In the genomic region with DNA sequence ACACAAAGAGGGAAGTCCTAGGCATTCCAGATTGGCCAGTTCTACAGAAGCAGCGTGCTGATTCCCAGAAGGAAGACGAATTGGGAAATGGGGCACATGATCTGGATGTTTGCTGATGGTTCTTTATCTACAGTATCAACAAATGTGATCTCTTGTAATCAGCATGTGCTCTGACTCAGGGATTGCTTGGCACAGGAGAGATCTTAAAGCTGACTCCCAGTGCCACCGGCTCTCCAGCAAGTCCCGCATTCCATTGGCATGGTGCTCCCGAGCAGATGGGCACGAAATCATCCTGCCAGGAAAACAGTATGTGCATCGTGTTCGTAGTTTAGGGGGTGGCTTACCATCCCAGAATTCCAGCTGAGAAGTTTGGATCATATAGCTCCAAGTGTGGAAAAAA, we compare ENCODE assay signal across 30 cellular contexts.
DNase-seq lines count a peak whose midpoint lies in the region; ATAC-seq and TF ChIP-seq lines count a peak whose summit lies in the region.
"Had no signal": no experiment of that assay in that cellular context is flagged by ENCODE, and none has a peak within 500 bp of the region (broad histone marks: within the 10 kb centered on the region; RNA-seq: fewer than 3 reads in every experiment).

No MANE protein-coding gene starts in this region.

- no peak overlapping the region for H3K4me3 Mint-ChIP-seq in glutamatergic neuron (ENCODE audit: unreplicated experiment)
- H3K4me3 Mint-ChIP-seq: activated naive CD4-positive, alpha-beta T cell treated with anti-CD3 and anti-CD28 coated beads, Interleukin-2, amount 50 U/mL, for 24 hours; activated T-helper 1 cell treated with anti-CD3 and anti-CD28 coated beads, Interleukin-12 subunit alpha, Interleukin-12 subunit beta, Interleukin-2, Interleukin-4 antibody, amounts not matched to agents 30 ng/mL and 10 ng/mL and 1 ng/mL, durations not matched to agents 14 hours and 24 hours and 36 hours; GM23338; immature natural killer cell; naive thymus-derived CD4-positive, alpha-beta T cell; stimulated activated naive B cell treated with anti-CD40 and anti-IgM and Interleukin-4, amounts not matched to agents 10 μg/mL and 1 μg/mL and 100 μg/mL, for 72 hours; WTC11 had no signal

- no peaks in the 10 kb centered on the region for H3K9me3 Mint-ChIP-seq in glutamatergic neuron (ENCODE audit: unreplicated experiment)
- H3K9me3 Mint-ChIP-seq: activated naive CD4-positive, alpha-beta T cell treated with anti-CD3 and anti-CD28 coated beads, Interleukin-2, amount 50 U/mL, for 24 hours; activated T-helper 1 cell treated with anti-CD3 and anti-CD28 coated beads, Interleukin-12 subunit alpha, Interleukin-12 subunit beta, Interleukin-2, Interleukin-4 antibody, amounts not matched to agents 30 ng/mL and 10 ng/mL and 1 ng/mL, durations not matched to agents 14 hours and 24 hours and 36 hours; GM23338; immature natural killer cell; WTC11 had no signal

- H4K91ac ChIP-seq in trophoblast cell (ENCODE audit: low read depth, low read length): peak overlapping the region; percentile 43

- H3K9me3 ChIP-seq in trophoblast cell (ENCODE audit: insufficient read depth, low read depth, low read length): peaks cover 2% of the 10 kb centered on the region
- no peaks in the 10 kb centered on the region for H3K9me3 ChIP-seq in vagina
- H3K9me3 ChIP-seq in aorta (ENCODE audit: control insufficient read depth, low read length): peaks cover 2% of the 10 kb centered on the region
- H3K9me3 ChIP-seq: spleen, testis, uterus had no signal

- H3K4me1 Mint-ChIP-seq in glutamatergic neuron (ENCODE audit: low read depth, unreplicated experiment): no peaks in the 10 kb centered on the region
- H3K4me1 Mint-ChIP-seq: activated naive CD4-positive, alpha-beta T cell treated with anti-CD3 and anti-CD28 coated beads, Interleukin-2, amount 50 U/mL, for 24 hours; GM23338; immature natural killer cell; naive thymus-derived CD4-positive, alpha-beta T cell; stimulated activated naive B cell treated with anti-CD40 and anti-IgM and Interleukin-4, amounts not matched to agents 10 μg/mL and 1 μg/mL and 100 μg/mL, for 72 hours; WTC11 had no signal

- no peaks in the 10 kb centered on the region for H3K27me3 ChIP-seq in trophoblast cell (ENCODE audit: insufficient read depth, low read length)
- no peaks in the 10 kb centered on the region for H3K27me3 ChIP-seq in vagina
- H3K27me3 ChIP-seq in aorta (ENCODE audit: control insufficient read depth in 1 of 2, insufficient read depth in 2 of 2, low read length in 1 of 2): no peaks in the 10 kb centered on the region
- H3K27me3 ChIP-seq: hepatocyte, spleen, testis, uterus had no signal

- intact Hi-C loops in vagina (cut with DNase I): no loop called here
- intact Hi-C loops in aorta (cut with DNase I): no loop called here

- H3K4me3 ChIP-seq in epithelial cell of esophagus (ENCODE audit: low read length) (no peak overlapping the region), trophoblast cell (ENCODE audit: low read depth, low read length) (no peak overlapping the region), vagina (no peak overlapping the region), aorta (ENCODE audit: low read length in 2 of 2) (no peak overlapping the region)
- H3K4me3 ChIP-seq: GM23338, hepatocyte, spleen, testis, uterus had no signal

- no peaks in the 10 kb centered on the region for H3K36me3 Mint-ChIP-seq in glutamatergic neuron (ENCODE audit: unreplicated experiment)
- H3K36me3 Mint-ChIP-seq: activated naive CD4-positive, alpha-beta T cell treated with anti-CD3 and anti-CD28 coated beads, Interleukin-2, amount 50 U/mL, for 24 hours; immature natural killer cell; naive thymus-derived CD4-positive, alpha-beta T cell; stimulated activated naive B cell treated with anti-CD40 and anti-IgM and Interleukin-4, amounts not matched to agents 10 μg/mL and 1 μg/mL and 100 μg/mL, for 72 hours; WTC11 had no signal

- WGBS in trophoblast cell (ENCODE audit: extremely low coverage, insufficient coverage, insufficient read length): no CpG with 5 or more reads among the region's 8 CpGs
- WGBS in aorta, 2 donors: 46 to 57% methylated on average over 8 of the region's 8 CpGs

- DNase-seq in EL (peak; percentile 45), RPMI7951 (ENCODE audit: low read depth) (peak; percentile 58), epithelial cell of esophagus (ENCODE audit: low read depth) (peak; percentile 11), trophoblast cell (peak in 1 of 2 donors; percentile 45), glutamatergic neuron (no peak), vagina (ENCODE audit: extremely low spot score in 2 of 2) (no peak), aorta (no peak)
- DNase-seq: anterior cingulate cortex; cerebellar nuclear complex; foreskin melanocyte; immature natural killer cell; mesendoderm; naive thymus-derived CD4-positive, alpha-beta T cell; NCI-H1048; NCI-H187 treated with DMSO at 0.1 percent for 48 hours; NCI-H69; retina; spleen; stimulated activated CD4-positive, alpha-beta T cell treated with anti-CD3 and anti-CD28 coated beads, Interleukin-4, amount 100 ng/mL, for 24 hours; stimulated activated naive B cell treated with anti-CD40 and anti-IgM and Interleukin-4, amounts not matched to agents 10 μg/mL and 1 μg/mL and 100 μg/mL, for 72 hours; testis; uterus had no signal

- H3K36me3 ChIP-seq in trophoblast cell (ENCODE audit: control insufficient read depth in 1 of 2, insufficient read depth in 2 of 2, low read length in 2 of 2): no peaks in the 10 kb centered on the region
- no peaks in the 10 kb centered on the region for H3K36me3 ChIP-seq in vagina
- no peaks in the 10 kb centered on the region for H3K36me3 ChIP-seq in aorta (ENCODE audit: control insufficient read depth in 1 of 2, insufficient read depth in 2 of 2, low read length in 1 of 2)
- H3K36me3 ChIP-seq: spleen, uterus had no signal

- no peak overlapping the region for H3K27ac Mint-ChIP-seq in glutamatergic neuron (ENCODE audit: unreplicated experiment)
- H3K27ac Mint-ChIP-seq: activated naive CD4-positive, alpha-beta T cell treated with anti-CD3 and anti-CD28 coated beads, Interleukin-2, amount 50 U/mL, for 24 hours; activated T-helper 1 cell treated with anti-CD3 and anti-CD28 coated beads, Interleukin-12 subunit alpha, Interleukin-12 subunit beta, Interleukin-2, Interleukin-4 antibody, amounts not matched to agents 30 ng/mL and 10 ng/mL and 1 ng/mL, durations not matched to agents 14 hours and 24 hours and 36 hours; GM23338; immature natural killer cell; naive thymus-derived CD4-positive, alpha-beta T cell; stimulated activated naive B cell treated with anti-CD40 and anti-IgM and Interleukin-4, amounts not matched to agents 10 μg/mL and 1 μg/mL and 100 μg/mL, for 72 hours; WTC11 had no signal

- peak overlapping the region; percentile 57 for H3K14ac ChIP-seq in trophoblast cell (ENCODE audit: low read length)

- H2AFZ ChIP-seq in trophoblast cell (ENCODE audit: insufficient read depth, low read length, poor library complexity): no peak overlapping the region
- H2AFZ ChIP-seq: GM23338, hepatocyte had no signal

- H4K12ac ChIP-seq in trophoblast cell (ENCODE audit: low read depth, low read length): no peak overlapping the region

- peak overlapping the region; percentile 86 for H2AK5ac ChIP-seq in trophoblast cell (ENCODE audit: low read length)

- no peak overlapping the region for H4K8ac ChIP-seq in trophoblast cell (ENCODE audit: low read depth, low read length)

- no peak overlapping the region for H3K18ac ChIP-seq in trophoblast cell (ENCODE audit: low read length)

- H3K4me2 ChIP-seq in trophoblast cell (ENCODE audit: low read length): no peak overlapping the region
- H3K4me2 ChIP-seq: GM23338, hepatocyte, KMS-11 had no signal

- TF ChIP-seq CTCF in epithelial cell of esophagus (IDR thresholded peaks at IDR 0.05; ENCODE audit: insufficient read depth, low read depth, low read length, missing control alignments) (no peak), glutamatergic neuron (IDR thresholded peaks at IDR 0.05; ENCODE audit: partially characterized antibody, unreplicated experiment) (no peak), vagina (IDR thresholded peaks at IDR 0.05) (no peak)

- H3K4me1 ChIP-seq in trophoblast cell (ENCODE audit: control insufficient read depth in 1 of 2, insufficient read depth in 2 of 2, low read length in 2 of 2): peaks cover 0 to 5% of the 10 kb centered on the region in 2 experiments
- H3K4me1 ChIP-seq in vagina: no peaks in the 10 kb centered on the region
- H3K4me1 ChIP-seq in aorta (ENCODE audit: control insufficient read depth in 1 of 2, insufficient read depth in 2 of 2, low read length in 2 of 2): peaks cover 0 to 2% of the 10 kb centered on the region in 2 donors
- H3K4me1 ChIP-seq: spleen, testis, uterus had no signal

- H3K79me1 ChIP-seq in trophoblast cell (ENCODE audit: low read length): peaks cover 1% of the 10 kb centered on the region

- H3K23ac ChIP-seq in trophoblast cell (ENCODE audit: low read length): no peak overlapping the region

- no peak overlapping the region for H2BK120ac ChIP-seq in trophoblast cell (ENCODE audit: insufficient read depth, low read length, poor library complexity)

- H3K9ac ChIP-seq in trophoblast cell (ENCODE audit: low read length): no peak overlapping the region
- H3K9ac ChIP-seq: KMS-11 had no signal

- H3K79me2 ChIP-seq in trophoblast cell (ENCODE audit: control insufficient read depth, insufficient read depth, low read length, poor library complexity): no peaks in the 10 kb centered on the region
- H3K79me2 ChIP-seq: hepatocyte had no signal

- no peaks in the 10 kb centered on the region for H3K27me3 Mint-ChIP-seq in glutamatergic neuron (ENCODE audit: unreplicated experiment)
- H3K27me3 Mint-ChIP-seq: stimulated activated naive B cell treated with anti-CD40 and anti-IgM and Interleukin-4, amounts not matched to agents 10 μg/mL and 1 μg/mL and 100 μg/mL, for 72 hours had no signal

- no peak overlapping the region for H3K27ac ChIP-seq in trophoblast cell (ENCODE audit: low read depth, low read length)
- no peak overlapping the region for H3K27ac ChIP-seq in vagina
- H3K27ac ChIP-seq in aorta (ENCODE audit: low read depth in 1 of 2, low read length in 2 of 2): no peak overlapping the region
- H3K27ac ChIP-seq: hepatocyte, KMS-11, spleen, testis had no signal

- no peak overlapping the region for H3K4ac ChIP-seq in trophoblast cell (ENCODE audit: low read depth, low read length)

- TF ChIP-seq POLR2A in vagina (IDR thresholded peaks at IDR 0.05): no peak

- no peak overlapping the region for H2BK5ac ChIP-seq in trophoblast cell (ENCODE audit: low read depth, low read length, poor library complexity)

- ATAC-seq in GM21528 (IDR thresholded peaks at IDR 0.05; ENCODE audit: low FRiP score, unreplicated experiment) (no peak), aorta (ENCODE audit: low FRiP score) (no peak)
- ATAC-seq: GM23338; naive thymus-derived CD4-positive, alpha-beta T cell; SK-N-SH treated with all-trans-retinoic acid at 6 μM for 48 hours; stimulated activated naive B cell treated with anti-CD40 and anti-IgM and Interleukin-4, amounts not matched to agents 10 μg/mL and 1 μg/mL and 100 μg/mL, for 72 hours; WTC11 had no signal

- H2BK12ac ChIP-seq in trophoblast cell (ENCODE audit: low read length): no peak overlapping the region

Comparison
In these comparisons a context has a peak if more than half of its experiments do, and no peak if none do; other contexts are left out.
1. DNase-seq: peak in EL (single experiment), RPMI7951 (single experiment) and epithelial cell of esophagus (single experiment); none in glutamatergic neuron (single experiment), vagina (0 of 2) and aorta (0 of 2).